In the genomic region with DNA sequence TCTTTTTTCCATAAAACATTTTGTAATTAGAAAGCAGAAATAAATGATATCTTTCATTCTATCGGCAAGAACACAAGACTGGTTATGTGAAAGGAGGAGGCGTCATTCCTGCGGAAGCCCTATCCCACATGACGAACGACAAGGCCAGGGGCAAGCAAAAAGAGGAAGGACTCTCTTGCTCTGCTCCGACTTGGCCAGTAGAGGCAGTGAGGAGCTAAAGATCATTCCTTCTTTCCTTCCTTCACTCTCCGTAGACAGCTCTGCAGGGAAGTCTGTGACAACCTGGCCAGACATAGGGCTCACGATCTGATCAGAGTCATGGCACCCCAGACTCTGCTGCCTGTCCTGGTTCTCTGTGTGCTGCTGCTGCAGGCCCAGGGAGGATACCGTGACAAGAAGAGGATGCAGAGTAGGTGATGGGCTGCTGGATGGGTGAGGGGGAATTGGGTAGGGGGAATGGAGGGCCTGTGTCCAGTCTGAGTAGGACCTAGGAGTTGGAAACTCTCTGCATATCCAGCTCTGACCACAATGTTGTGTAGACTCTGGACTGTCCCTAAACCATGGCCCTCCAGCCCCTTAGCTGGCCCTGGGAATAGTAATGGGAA, we compare ENCODE assay signal across 8 cellular contexts. TPM values are rescaled to one million over a fixed set of nuclear protein-coding genes. Genes with fewer than 3 reads are reported as not detected.
A peak's percentile ranks its signal among the peaks of the same experiment; 100 is the strongest.
DNase-seq lines count a peak whose midpoint lies in the region; ATAC-seq and TF ChIP-seq lines count a peak whose summit lies in the region.

A gene (plus strand): TSS at position 244 of the 605 bp plus-strand sequence. CDS start 75 bp downstream, at position 319.

- peaks cover 5% of the 10 kb centered on the region for H3K27me3 Mint-ChIP-seq in HFFc6 (ENCODE audit: insufficient read depth)
- peaks cover 45% of the 10 kb centered on the region for H3K27me3 Mint-ChIP-seq in stimulated activated memory B cell treated with anti-CD40 and anti-IgM and Interleukin-4, amounts not matched to agents 10 μg/mL and 1 μg/mL and 100 μg/mL, for 72 hours

- no peak within 1 kb of the TSS for H3K27ac Mint-ChIP-seq in HFFc6
- no peak within 1 kb of the TSS for H3K27ac Mint-ChIP-seq in stimulated activated memory B cell treated with anti-CD40 and anti-IgM and Interleukin-4, amounts not matched to agents 10 μg/mL and 1 μg/mL and 100 μg/mL, for 72 hours

- H3K4me3 ChIP-seq in Peyer's patch (no peak within 1 kb of the TSS), brain microvascular endothelial cell (ENCODE audit: low read depth, low read length) (no peak within 1 kb of the TSS), kidney epithelial cell (ENCODE audit: low read depth, low read length) (no peak within 1 kb of the TSS)

- in situ Hi-C loops in brain microvascular endothelial cell (cut with HindIII; ENCODE audit: low pct_ligation_motif_present, low sequenced_read_pairs) = no loop called here

- DNase-seq in Daoy (ENCODE audit: low read depth) (peak; percentile 38), HFFc6 (peak; percentile 6), Peyer's patch (peak in 2 of 3 donors; percentile 17 to 74), brain microvascular endothelial cell (peak; percentile 43), kidney epithelial cell (ENCODE audit: low read depth) (peak; percentile 16)

- H3K4me1 ChIP-seq in Peyer's patch = no peaks in the 10 kb centered on the region

- H3K27me3 ChIP-seq in Peyer's patch (no peaks in the 10 kb centered on the region), brain microvascular endothelial cell (replicated peaks) (no peaks in the 10 kb centered on the region), kidney epithelial cell (ENCODE audit: control insufficient read depth, insufficient read depth, low read length) (no peaks in the 10 kb centered on the region)

- H3K4me1 Mint-ChIP-seq in HFFc6 (ENCODE audit: low read depth) = peaks cover 7% of the 10 kb centered on the region; the same call in 1 of the 2 replicates
- H3K4me1 Mint-ChIP-seq in stimulated activated memory B cell treated with anti-CD40 and anti-IgM and Interleukin-4, amounts not matched to agents 10 μg/mL and 1 μg/mL and 100 μg/mL, for 72 hours = peaks cover 4% of the 10 kb centered on the region

- no peak within 1 kb of the TSS for H3K4me3 Mint-ChIP-seq in HFFc6
- H3K4me3 Mint-ChIP-seq in stimulated activated memory B cell treated with anti-CD40 and anti-IgM and Interleukin-4, amounts not matched to agents 10 μg/mL and 1 μg/mL and 100 μg/mL, for 72 hours = no peak within 1 kb of the TSS

- no peaks in the 10 kb centered on the region for H3K36me3 Mint-ChIP-seq in HFFc6 (ENCODE audit: low read depth)
- no peaks in the 10 kb centered on the region for H3K36me3 Mint-ChIP-seq in stimulated activated memory B cell treated with anti-CD40 and anti-IgM and Interleukin-4, amounts not matched to agents 10 μg/mL and 1 μg/mL and 100 μg/mL, for 72 hours

- peak; percentile 67 for TF ChIP-seq CTCF in HFFc6 (IDR thresholded peaks at IDR 0.05)
- peak in 5 of 6 experiments; percentile 8 to 62 (median 58) for TF ChIP-seq CTCF in Peyer's patch (IDR thresholded peaks at IDR 0.05)
- TF ChIP-seq CTCF in brain microvascular endothelial cell (IDR thresholded peaks at IDR 0.05; ENCODE audit: low read depth, low read length, missing control alignments) = peak; percentile 88
- TF ChIP-seq CTCF in kidney epithelial cell (IDR thresholded peaks at IDR 0.05; ENCODE audit: insufficient read depth, low read length, poor library complexity, severe bottlenecking) = peak; percentile 75

- peak; percentile 78 for ATAC-seq in stimulated activated memory B cell treated with anti-CD40 and anti-IgM and Interleukin-4, amounts not matched to agents 10 μg/mL and 1 μg/mL and 100 μg/mL, for 72 hours
- no peak for ATAC-seq in GM21576 (IDR thresholded peaks at IDR 0.05; ENCODE audit: unreplicated experiment)
- ATAC-seq in HG03565 (IDR thresholded peaks at IDR 0.05; ENCODE audit: unreplicated experiment) = no peak

- H3K36me3 ChIP-seq in Peyer's patch (no peaks in the 10 kb centered on the region), brain microvascular endothelial cell (replicated peaks) (no peaks in the 10 kb centered on the region), kidney epithelial cell (ENCODE audit: control insufficient read depth, insufficient read depth, low read length) (no peaks in the 10 kb centered on the region)

- no peaks in the 10 kb centered on the region for H3K9me3 ChIP-seq in Peyer's patch

- no peaks in the 10 kb centered on the region for H3K9me3 Mint-ChIP-seq in HFFc6
- H3K9me3 Mint-ChIP-seq in stimulated activated memory B cell treated with anti-CD40 and anti-IgM and Interleukin-4, amounts not matched to agents 10 μg/mL and 1 μg/mL and 100 μg/mL, for 72 hours = peaks cover 9% of the 10 kb centered on the region

- H3K27ac ChIP-seq in Peyer's patch = no peak within 1 kb of the TSS
- no peak within 1 kb of the TSS for H3K27ac ChIP-seq in brain microvascular endothelial cell

- TF ChIP-seq POLR2A in Peyer's patch (IDR thresholded peaks at IDR 0.05) = no peak

RNA-seq across cellular contexts. Expression of the gene that starts here (rescaled TPM):
- not detected in 2 replicates for total RNA-seq in Daoy (2014; rRNA removed; shearing (Covaris generic))
- not detected for total RNA-seq in HFFc6 (2021; fragmentation: NEBNext Ultra II Directional; extraction: Animal tissue kit (Norgen Biotek cat#: 25700))
- total RNA-seq in Peyer's patch (not detected), kidney epithelial cell (not detected in 2 replicates)

Comparison
In these comparisons a context has a peak if more than half of its experiments do, and no peak if none do; other contexts are left out.
1. Peak in DNase-seq in Daoy; RNA of the gene not detected or under 1 TPM.
2. Peak in DNase-seq in HFFc6; RNA of the gene not detected or under 1 TPM.
3. Peak in DNase-seq in Peyer's patch; RNA of the gene not detected or under 1 TPM.
4. Peak in DNase-seq in kidney epithelial cell; RNA of the gene not detected or under 1 TPM.